In genomic region chr12:65487679-65488078, GRCh38 we compare ENCODE assay signal across 23 cellular contexts.
A peak's percentile ranks its signal among the peaks of the same experiment; 100 is the strongest.
DNase-seq lines count a peak whose midpoint lies in the region; ATAC-seq, FAIRE-seq and TF ChIP-seq lines count a peak whose summit lies in the region.
"Had no signal": no experiment of that assay in that cellular context is flagged by ENCODE, and none has a peak within 500 bp of the region (broad histone marks: within the 10 kb centered on the region; RNA-seq: fewer than 3 reads in every experiment).

No MANE protein-coding gene starts in this region.

- FAIRE-seq in GM12891 (lab: Jason Lieb, UNC): no peak

- no peak overlapping the region for H2BK120ac ChIP-seq in IMR-90 (ENCODE audit: low read depth, low read length)

- no peak overlapping the region for H2AK5ac ChIP-seq in IMR-90 (ENCODE audit: low read depth, low read length)

- POLR2A ChIA-PET in IMR-90 (lab: Charles Lee; ENCODE audit: unreplicated experiment): no interaction called here

- BruUV-seq in IMR-90 (replicated peaks; lab: Mats Ljungman, UMichigan) (no TSS peak), mammary epithelial cell (replicated peaks; lab: Mats Ljungman, UMichigan) (no TSS peak)

- no peak overlapping the region for H3K4ac ChIP-seq in IMR-90 (ENCODE audit: low read depth, low read length)

- H3K18ac ChIP-seq in IMR-90 (ENCODE audit: low read depth, low read length): no peak overlapping the region

- no peak for TF ChIP-seq CTCF in IMR-90 (conservative IDR thresholded peaks at IDR 0.05; ENCODE audit: low read depth, low read length)
- no peak for TF ChIP-seq CTCF in mammary epithelial cell (conservative IDR thresholded peaks at IDR 0.05 in 1 of 2, IDR thresholded peaks at IDR 0.05 in 1 of 2; ENCODE audit: extremely low read depth in 1 of 2, insufficient read depth in 1 of 2, low read depth in 1 of 2, low read length in 2 of 2)

- H3K23ac ChIP-seq in IMR-90 (ENCODE audit: low read depth, low read length): no peak overlapping the region

- H3K4me1 ChIP-seq in IMR-90 (ENCODE audit: control insufficient read depth, insufficient read depth, low read length) (0 out of 2 replicates have a peak, but pooled peaks cover 2% of the 10 kb centered on the region), mammary epithelial cell (ENCODE audit: insufficient read depth, low read length) (peaks cover 5% of the 10 kb centered on the region)

- no peak for TF ChIP-seq RAD21 in IMR-90 (IDR thresholded peaks at IDR 0.05; ENCODE audit: low read length)

- no peak overlapping the region for H3K9ac ChIP-seq in IMR-90 (ENCODE audit: low read depth, low read length)
- no peak overlapping the region for H3K9ac ChIP-seq in mammary epithelial cell (ENCODE audit: insufficient read depth, low read length)
- H3K9ac ChIP-seq: BLaER1 had no signal

- dilution Hi-C loops in IMR-90 (cut with HindIII; ENCODE audit: low sequenced_read_pairs, unreplicated experiment) (no loop called here), mammary epithelial cell (cut with HindIII; ENCODE audit: low sequenced_read_pairs) (no loop called here)

- ATAC-seq in IMR-90 (ENCODE audit: low read depth): no peak
- ATAC-seq: Panc1, T-cell had no signal

- intact Hi-C loops in IMR-90 (cut with micrococcal nuclease) (no loop called here), mammary epithelial cell (cut with micrococcal nuclease) (no loop called here)

- no peak overlapping the region for H3K14ac ChIP-seq in IMR-90 (replicated peaks; ENCODE audit: low read depth, low read length)

- in situ Hi-C loops in IMR-90 (cut with MboI; ENCODE audit: low sequenced_read_pairs) (no loop called here), mammary epithelial cell (cut with MboI; ENCODE audit: low sequenced_read_pairs in 2 of 2) (no loop called here)

- no peak overlapping the region for H2AK9ac ChIP-seq in IMR-90 (replicated peaks; ENCODE audit: low read depth, low read length, poor library complexity)

- H2AFZ ChIP-seq in IMR-90 (replicated peaks; ENCODE audit: low read length, poor library complexity): no peak overlapping the region
- H2AFZ ChIP-seq in mammary epithelial cell (ENCODE audit: low read depth, low read length): no peak overlapping the region

- peaks cover 3% of the 10 kb centered on the region for H3K9me1 ChIP-seq in IMR-90 (ENCODE audit: insufficient read depth, low read length)

- H3K36me3 ChIP-seq in IMR-90 (ENCODE audit: control insufficient read depth, insufficient read depth, low read length): no peaks in the 10 kb centered on the region
- no peaks in the 10 kb centered on the region for H3K36me3 ChIP-seq in mammary epithelial cell (ENCODE audit: insufficient read depth, low read length)
- H3K36me3 ChIP-seq: BLaER1, SJCRH30 had no signal

- H4K20me1 ChIP-seq in IMR-90 (ENCODE audit: insufficient read depth, low read length) (no peaks in the 10 kb centered on the region), mammary epithelial cell (ENCODE audit: insufficient read depth, low read length) (no peaks in the 10 kb centered on the region)
- H4K20me1 ChIP-seq: BLaER1 had no signal

- H3K4me2 ChIP-seq in IMR-90 (ENCODE audit: low read depth, low read length) (no peak overlapping the region), mammary epithelial cell (ENCODE audit: insufficient read depth, low read depth, low read length) (no peak overlapping the region)
- H3K4me2 ChIP-seq: BLaER1 had no signal

- DNase-seq in ELR (ENCODE audit: low read depth): peak; percentile 41
- no peak for DNase-seq in IMR-90
- peak; percentile 25 for DNase-seq in mammary epithelial cell
- DNase-seq in renal cortical epithelial cell (ENCODE audit: low read depth): peak; percentile 84
- no peak for DNase-seq in NCI-H2196 treated with DMSO at 0.1 percent for 48 hours (lab: John Stamatoyannopoulos, UW; ENCODE audit: unreplicated experiment)
- no peak for DNase-seq in GM12891 (ENCODE audit: insufficient read length, low spot score)
- no peak for DNase-seq in mesenteric fat pad (ENCODE audit: low spot score)
- DNase-seq: CD4-positive, alpha-beta T cell; COR-L47; DMS153; GF-D8; Kasumi-1; NCI-H1092; NCI-H1436; NCI-H187 treated with DMSO at 0.1 percent for 48 hours; NCI-H345; NCI-H524; NCI-H774; NK-92 treated with Interleukin-12 subunit alpha and Interleukin-12 subunit beta, amount 100 ng/mL, for 24 hours; T-cell had no signal

- H2BK5ac ChIP-seq in IMR-90 (ENCODE audit: low read depth, low read length, poor library complexity, severe bottlenecking): no peak overlapping the region

- CTCF ChIA-PET in IMR-90 (lab: Yijun Ruan, JAX): no interaction called here
- CTCF ChIA-PET in mammary epithelial cell (lab: Charles Lee; ENCODE audit: low non-redundant PET): no interaction called here

- no peak overlapping the region for H2BK20ac ChIP-seq in IMR-90 (ENCODE audit: low read depth, low read length)

- H3K9me3 ChIP-seq in IMR-90 (ENCODE audit: control insufficient read depth, insufficient read depth, low read length): peaks cover 9% of the 10 kb centered on the region
- peaks cover 16% of the 10 kb centered on the region for H3K9me3 ChIP-seq in mammary epithelial cell (replicated peaks; ENCODE audit: insufficient read depth, low read length)

- H4K91ac ChIP-seq in IMR-90 (ENCODE audit: insufficient read depth, low read depth, low read length): no peak overlapping the region

- H3K27ac ChIP-seq in IMR-90 (ENCODE audit: insufficient read depth, low read length): no peak overlapping the region
- no peak overlapping the region for H3K27ac ChIP-seq in mammary epithelial cell (ENCODE audit: insufficient read depth, low read depth, low read length)
- H3K27ac ChIP-seq: BLaER1, SJCRH30 had no signal

- no peak overlapping the region for H3K56ac ChIP-seq in IMR-90 (ENCODE audit: extremely low read depth, insufficient read depth, low read length)

- H4K5ac ChIP-seq in IMR-90 (ENCODE audit: low read depth, low read length): no peak overlapping the region

- H3K27me3 ChIP-seq in IMR-90 (ENCODE audit: control insufficient read depth, insufficient read depth, low read length): no peaks in the 10 kb centered on the region
- no peaks in the 10 kb centered on the region for H3K27me3 ChIP-seq in mammary epithelial cell (ENCODE audit: insufficient read depth, low read length)
- H3K27me3 ChIP-seq: BLaER1, SJCRH30 had no signal

- no peak for TF ChIP-seq POLR2A in IMR-90 (IDR thresholded peaks at IDR 0.05; ENCODE audit: low read depth, low read length)
- TF ChIP-seq POLR2A in GM12891 (IDR thresholded peaks at IDR 0.05; ENCODE audit: low read depth, low read length): no peak

- H3K4me3 ChIP-seq in IMR-90 (ENCODE audit: insufficient read depth, low read depth, low read length): no peak overlapping the region
- H3K4me3 ChIP-seq in mammary epithelial cell (replicated peaks in 1 of 3; ENCODE audit: insufficient read depth in 1 of 3, low read depth in 2 of 3, low read length in 3 of 3): no peak overlapping the region
- H3K4me3 ChIP-seq: BLaER1, SJCRH30 had no signal

- no peak overlapping the region for H2BK15ac ChIP-seq in IMR-90 (ENCODE audit: low read depth, low read length)

- H4K8ac ChIP-seq in IMR-90 (ENCODE audit: low read depth in 2 of 2, low read length in 2 of 2): no peak overlapping the region

- H3K79me1 ChIP-seq in IMR-90 (ENCODE audit: low read depth in 1 of 2, low read length in 2 of 2): no peaks in the 10 kb centered on the region

- H3K79me2 ChIP-seq in mammary epithelial cell (ENCODE audit: insufficient read depth, low read length): no peaks in the 10 kb centered on the region

TF ChIP-seq in IMR-90, 13 proteins besides CTCF, POLR2A, EP300 and RAD21:
- TF ChIP-seq, protein P1, sequence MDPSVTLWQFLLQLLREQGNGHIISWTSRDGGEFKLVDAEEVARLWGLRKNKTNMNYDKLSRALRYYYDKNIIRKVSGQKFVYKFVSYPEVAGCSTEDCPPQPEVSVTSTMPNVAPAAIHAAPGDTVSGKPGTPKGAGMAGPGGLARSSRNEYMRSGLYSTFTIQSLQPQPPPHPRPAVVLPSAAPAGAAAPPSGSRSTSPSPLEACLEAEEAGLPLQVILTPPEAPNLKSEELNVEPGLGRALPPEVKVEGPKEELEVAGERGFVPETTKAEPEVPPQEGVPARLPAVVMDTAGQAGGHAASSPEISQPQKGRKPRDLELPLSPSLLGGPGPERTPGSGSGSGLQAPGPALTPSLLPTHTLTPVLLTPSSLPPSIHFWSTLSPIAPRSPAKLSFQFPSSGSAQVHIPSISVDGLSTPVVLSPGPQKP (IDR thresholded peaks at IDR 0.05; ENCODE audit: borderline replicate concordance, low read depth, low read length): no peak
- no peak for TF ChIP-seq BHLHE40 (IDR thresholded peaks at IDR 0.05; ENCODE audit: low read depth, low read length)
- TF ChIP-seq FOS (IDR thresholded peaks at IDR 0.05; ENCODE audit: low read depth, low read length): no peak
- TF ChIP-seq CEBPB (IDR thresholded peaks at IDR 0.05; ENCODE audit: low read depth, low read length): peak; percentile 49; the same call in 1 of the 2 replicates
- TF ChIP-seq NFE2L2 (IDR thresholded peaks at IDR 0.05; ENCODE audit: low read depth, low read length): no peak
- TF ChIP-seq MAFK (IDR thresholded peaks at IDR 0.05; ENCODE audit: low read depth, low read length): no peak

TF ChIP-seq in GM12891, 5 proteins besides CTCF, POLR2A, EP300 and RAD21:
- TF ChIP-seq POU2F2 (IDR thresholded peaks at IDR 0.05; ENCODE audit: low read depth, low read length) (no peak), POLR2AphosphoS5 (IDR thresholded peaks at IDR 0.05; ENCODE audit: low read depth, low read length) (no peak)
TF ChIP-seq in GM12891: peak in this region for 0.

Comparison
In these comparisons a context has a peak if more than half of its experiments do, and no peak if none do; other contexts are left out.
1. DNase-seq: peak in ELR (single experiment), mammary epithelial cell (single experiment) and renal cortical epithelial cell (single experiment); none in IMR-90 (single experiment), NCI-H2196 treated with DMSO at 0.1 percent for 48 hours (single experiment), GM12891 (single experiment) and mesenteric fat pad (single experiment).